In genomic region chr22:18518061-18518460, GRCh38 we compare ENCODE assay signal across 7 cellular contexts. TPM values are rescaled to one million over a fixed set of nuclear protein-coding genes. Genes with fewer than 3 reads are reported as not detected.
"Had no signal": no experiment of that assay in that cellular context is flagged by ENCODE, and none has a peak within 500 bp of the region (broad histone marks: within the 10 kb centered on the region; RNA-seq: fewer than 3 reads in every experiment).

GGTLC3 (minus strand) TSS chr22:18518161; CDS start chr22:18517897, 264 bp downstream.

RNA-seq across cellular contexts. Expression of gene GGTLC3, which starts in this region (rescaled TPM):
- total RNA-seq: OCI-LY7, PC-3, PC-9, Right ventricle myocardium inferior, Right ventricle myocardium superior, RPMI7951, SK-MEL-5 had no signal
